Comparison of ENCODE assay signal across 16 cellular contexts in the genomic region with DNA sequence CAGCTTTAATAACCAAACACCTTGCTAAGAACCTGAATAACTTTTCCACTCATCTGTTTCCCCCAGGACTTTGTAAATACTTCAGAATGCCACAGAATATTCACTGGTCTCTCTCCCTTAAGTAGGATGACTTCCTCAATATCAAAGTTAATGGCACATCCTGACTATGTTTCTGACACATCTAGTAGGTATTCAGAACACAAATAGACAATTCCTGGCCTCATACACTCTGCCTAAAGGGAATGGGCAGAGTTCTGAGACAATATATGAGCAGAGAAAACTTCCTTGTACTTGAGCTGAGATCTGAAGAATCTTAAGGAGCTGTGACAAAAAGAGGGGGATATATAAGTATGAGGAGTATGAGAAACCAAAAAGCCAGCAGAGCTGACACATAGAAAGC. TPM values are rescaled to one million over a fixed set of nuclear protein-coding genes. Genes with fewer than 3 reads are reported as not detected.
A peak's percentile ranks its signal among the peaks of the same experiment; 100 is the strongest.
DNase-seq lines count a peak whose midpoint lies in the region; ATAC-seq and TF ChIP-seq lines count a peak whose summit lies in the region.
"Had no signal": no experiment of that assay in that cellular context is flagged by ENCODE, and none has a peak within 500 bp of the region (broad histone marks: within the 10 kb centered on the region; RNA-seq: fewer than 3 reads in every experiment).

No MANE protein-coding gene starts in this region.

- H3K27ac ChIP-seq in brain microvascular endothelial cell = peak overlapping the region; percentile 14
- H3K27ac ChIP-seq: C4-2B, upper lobe of right lung had no signal

- H3K4me3 Mint-ChIP-seq in activated T-cell treated with anti-CD3 and anti-CD28 coated beads, Interleukin-2, amount 50 U/mL, for 4 hours = no peak overlapping the region
- H3K4me3 Mint-ChIP-seq: activated CD8-positive, alpha-beta T cell treated with anti-CD3 and anti-CD28 coated beads, Interleukin-2, amount 10 ng/mL, durations not matched to agents 7 days and 5 days; activated naive CD4-positive, alpha-beta T cell treated with anti-CD3 and anti-CD28 coated beads for 36 hours; naive B cell had no signal

- peak; percentile 63 for DNase-seq in AG04449 (ENCODE audit: low read depth, low spot score)
- peak; percentile 23 for DNase-seq in HPDE6-E6E7 (ENCODE audit: extremely low spot score)
- DNase-seq in brain microvascular endothelial cell = peak; percentile 52
- DNase-seq in kidney glomerular epithelial cell (lab: John Stamatoyannopoulos, UW) = peak; percentile 82
- DNase-seq in activated T-cell treated with anti-CD3 and anti-CD28 coated beads, Interleukin-2, amount 50 U/mL, for 4 hours = no peak
- DNase-seq in NK-92 treated with Interleukin-12 subunit alpha and Interleukin-12 subunit beta, amount 100 ng/mL, for 24 hours (lab: John Stamatoyannopoulos, UW) = no peak
- no peak for DNase-seq in stimulated activated CD4-positive, alpha-beta T cell treated with anti-CD3 and anti-CD28 coated beads, Interleukin-12 subunit alpha, Interleukin-12 subunit beta, amount 100 ng/mL, for 4 hours
- no peak for DNase-seq in stimulated activated naive CD4-positive, alpha-beta T cell treated with Interleukin-2 at 50 U/mL for 16 hours (lab: John Stamatoyannopoulos, UW)
- DNase-seq: activated CD8-positive, alpha-beta T cell treated with anti-CD3 and anti-CD28 coated beads, Interleukin-2, amount 10 ng/mL, durations not matched to agents 7 days and 5 days; activated naive CD4-positive, alpha-beta T cell treated with anti-CD3 and anti-CD28 coated beads for 36 hours; effector CD4-positive, alpha-beta T cell; naive B cell; NCI-H187; T-helper 2 cell; upper lobe of right lung had no signal

- in situ Hi-C loops in brain microvascular endothelial cell (cut with HindIII; ENCODE audit: low pct_ligation_motif_present, low sequenced_read_pairs) = no loop called here

- no peak for ATAC-seq in activated T-cell treated with anti-CD3 and anti-CD28 coated beads, Interleukin-2, amount 50 U/mL, for 4 hours
- ATAC-seq: activated CD8-positive, alpha-beta T cell treated with anti-CD3 and anti-CD28 coated beads, Interleukin-2, amount 10 ng/mL, durations not matched to agents 7 days and 5 days; upper lobe of right lung had no signal

- peaks cover 16% of the 10 kb centered on the region for H3K36me3 Mint-ChIP-seq in activated T-cell treated with anti-CD3 and anti-CD28 coated beads, Interleukin-2, amount 50 U/mL, for 4 hours (ENCODE audit: insufficient read depth)

- no peaks in the 10 kb centered on the region for H3K27me3 ChIP-seq in brain microvascular endothelial cell (replicated peaks)
- H3K27me3 ChIP-seq: upper lobe of right lung had no signal

- no peaks in the 10 kb centered on the region for H3K9me3 Mint-ChIP-seq in activated T-cell treated with anti-CD3 and anti-CD28 coated beads, Interleukin-2, amount 50 U/mL, for 4 hours
- H3K9me3 Mint-ChIP-seq: activated naive CD4-positive, alpha-beta T cell treated with anti-CD3 and anti-CD28 coated beads for 36 hours; naive B cell had no signal

- POLR2A ChIA-PET in AG04449 (lab: Yijun Ruan, JAX) = interaction anchor here (0.7 to 1.7 kb wide), 3 partner anchors 25 to 143 kb away, joined by 3 to 6 read pairs (median 4); a partner anchor contains a TSS

- no peak overlapping the region for H3K4me3 ChIP-seq in AG04449 (ENCODE audit: low read depth, low read length)
- no peak overlapping the region for H3K4me3 ChIP-seq in brain microvascular endothelial cell (ENCODE audit: low read depth, low read length)
- H3K4me3 ChIP-seq: upper lobe of right lung had no signal

- H3K36me3 ChIP-seq in brain microvascular endothelial cell (replicated peaks) = no peaks in the 10 kb centered on the region

- CTCF ChIA-PET in AG04449 (lab: Yijun Ruan, JAX) = interaction anchor here (1.0 kb wide), 1 partner anchor 9 kb away, joined by 3 read pairs; no protein-coding TSS in a partner anchor

- peaks cover 14% of the 10 kb centered on the region for H3K4me1 Mint-ChIP-seq in activated T-cell treated with anti-CD3 and anti-CD28 coated beads, Interleukin-2, amount 50 U/mL, for 4 hours (ENCODE audit: low read depth)

- TF ChIP-seq CTCF in AG04449 (IDR thresholded peaks at IDR 0.05; ENCODE audit: insufficient read depth, low read length, missing control alignments) = no peak
- no peak for TF ChIP-seq CTCF in brain microvascular endothelial cell (IDR thresholded peaks at IDR 0.05; ENCODE audit: low read depth, low read length, missing control alignments)

- no peaks in the 10 kb centered on the region for H3K27me3 Mint-ChIP-seq in activated T-cell treated with anti-CD3 and anti-CD28 coated beads, Interleukin-2, amount 50 U/mL, for 4 hours (ENCODE audit: low read depth)
- H3K27me3 Mint-ChIP-seq: naive B cell had no signal

RNA-seq across cellular contexts. Expression of a gene that starts 34.8 kb away (rescaled TPM):
- total RNA-seq in activated T-cell treated with anti-CD3 and anti-CD28 coated beads, Interleukin-2, amount 50 U/mL, for 4 hours = 10 to 100 TPM; 24.7 to 26.9 (median 26.5) TPM

Comparison
In these comparisons a context has a peak if more than half of its experiments do, and no peak if none do; other contexts are left out.
1. DNase-seq: peak in AG04449 (single experiment), HPDE6-E6E7 (single experiment), brain microvascular endothelial cell (single experiment) and kidney glomerular epithelial cell (single experiment); none in activated T-cell treated with anti-CD3 and anti-CD28 coated beads, Interleukin-2, amount 50 U/mL, for 4 hours (single experiment), NK-92 treated with Interleukin-12 subunit alpha and Interleukin-12 subunit beta, amount 100 ng/mL, for 24 hours (single experiment), stimulated activated CD4-positive, alpha-beta T cell treated with anti-CD3 and anti-CD28 coated beads, Interleukin-12 subunit alpha, Interleukin-12 subunit beta, amount 100 ng/mL, for 4 hours (single experiment) and stimulated activated naive CD4-positive, alpha-beta T cell treated with Interleukin-2 at 50 U/mL for 16 hours (single experiment).